ENCODE assay signal across 12 cellular contexts in genomic region chr20:12925863-12926547, GRCh38.
DNase-seq lines count a peak whose midpoint lies in the region; ATAC-seq and TF ChIP-seq lines count a peak whose summit lies in the region.
"Had no signal": no experiment of that assay in that cellular context is flagged by ENCODE, and none has a peak within 500 bp of the region (broad histone marks: within the 10 kb centered on the region; RNA-seq: fewer than 3 reads in every experiment).

No MANE protein-coding gene starts in this region.

- H3K9me3 ChIP-seq in OCI-LY3 (ENCODE audit: insufficient read depth, low read length) (no peaks in the 10 kb centered on the region), mesenchymal stem cell (ENCODE audit: control insufficient read depth, low read length) (no peaks in the 10 kb centered on the region), neuronal stem cell (replicated peaks in 1 of 2; ENCODE audit: control insufficient read depth in 2 of 2, insufficient read depth in 1 of 2, low read depth in 1 of 2, low read length in 2 of 2) (no peaks in the 10 kb centered on the region), sigmoid colon (no peaks in the 10 kb centered on the region), Karpas-422 (ENCODE audit: low read length) (no peaks in the 10 kb centered on the region)
- H3K9me3 ChIP-seq: MG63 had no signal

- H2AK5ac ChIP-seq in mesenchymal stem cell (ENCODE audit: low read length, severe bottlenecking), result no peak overlapping the region
- H2AK5ac ChIP-seq in neuronal stem cell (ENCODE audit: low read depth, low read length), result no peak overlapping the region

- H2BK120ac ChIP-seq in mesenchymal stem cell (ENCODE audit: low read depth, low read length) (no peak overlapping the region), neuronal stem cell (ENCODE audit: low read depth, low read length) (no peak overlapping the region)

- H3K4ac ChIP-seq in mesenchymal stem cell (ENCODE audit: low read depth in 1 of 2, low read length in 2 of 2), result peak overlapping the region in 1 of 2 experiments; percentile 19
- H3K4ac ChIP-seq in neuronal stem cell (ENCODE audit: low read length), result no peak overlapping the region

- H3K4me3 Mint-ChIP-seq in GM23338, result no peak overlapping the region
- H3K4me3 Mint-ChIP-seq: CD4-positive, CD25-positive, alpha-beta regulatory T cell had no signal

- peaks cover 1% of the 10 kb centered on the region for H3K27me3 Mint-ChIP-seq in GM23338 (ENCODE audit: insufficient read depth, low read depth, poor library complexity)
- H3K27me3 Mint-ChIP-seq: CD4-positive, CD25-positive, alpha-beta regulatory T cell had no signal

- H3K27ac Mint-ChIP-seq in GM23338, result no peak overlapping the region
- H3K27ac Mint-ChIP-seq: CD4-positive, CD25-positive, alpha-beta regulatory T cell had no signal

- H3K14ac ChIP-seq in mesenchymal stem cell (ENCODE audit: low read length in 2 of 2) (no peak overlapping the region), neuronal stem cell (ENCODE audit: low read length) (no peak overlapping the region)

- H3K9ac ChIP-seq in OCI-LY3 (ENCODE audit: low read length) (no peak overlapping the region), mesenchymal stem cell (ENCODE audit: low read length) (peak overlapping the region; percentile 4), neuronal stem cell (ENCODE audit: low read depth, low read length, poor library complexity) (no peak overlapping the region), Karpas-422 (ENCODE audit: low read length) (no peak overlapping the region)

- H3F3A ChIP-seq in GM23338 (replicated peaks; ENCODE audit: low read depth), result no peaks in the 10 kb centered on the region

- no peak for TF ChIP-seq EP300 in sigmoid colon (IDR thresholded peaks at IDR 0.05)

- 46% methylated on average over 7 of the region's 8 CpGs for WGBS in mesenchymal stem cell
- WGBS in neuronal stem cell (ENCODE audit: extremely low coverage in 2 of 2, insufficient read length in 2 of 2, insufficient replicate concordance in 1 of 2), 2 donors, result no CpG with 5 or more reads among the region's 8 CpGs
- 48 to 69% methylated on average over 8 of the region's 8 CpGs for WGBS in sigmoid colon, 2 donors

- H3K4me3 ChIP-seq in GM23338 (no peak overlapping the region), OCI-LY3 (ENCODE audit: low read length) (no peak overlapping the region), mesenchymal stem cell (ENCODE audit: insufficient read depth in 1 of 2, low read depth in 1 of 2, low read length in 2 of 2) (no peak overlapping the region), neuronal stem cell (ENCODE audit: low read length in 2 of 2) (no peak overlapping the region), sigmoid colon (no peak overlapping the region), Karpas-422 (ENCODE audit: low read length) (no peak overlapping the region)
- H3K4me3 ChIP-seq: HAP-1, MG63 had no signal

- H4K20me1 ChIP-seq in GM23338 (replicated peaks; ENCODE audit: insufficient read depth), result no peaks in the 10 kb centered on the region
- H4K20me1 ChIP-seq in OCI-LY3 (ENCODE audit: insufficient read depth, low read length), result no peaks in the 10 kb centered on the region
- no peaks in the 10 kb centered on the region for H4K20me1 ChIP-seq in Karpas-422 (ENCODE audit: insufficient read depth, low read depth, low read length)

- H4K91ac ChIP-seq in mesenchymal stem cell (ENCODE audit: low read length) (peak overlapping the region; percentile 34), neuronal stem cell (ENCODE audit: low read depth, low read length, poor library complexity) (no peak overlapping the region)

- TF ChIP-seq POLR2A in sigmoid colon (IDR thresholded peaks at IDR 0.05), result no peak

- H3K4me1 ChIP-seq in GM23338 (ENCODE audit: insufficient read depth) (peaks cover 25% of the 10 kb centered on the region), OCI-LY3 (ENCODE audit: low read length) (peaks cover 6% of the 10 kb centered on the region), mesenchymal stem cell (ENCODE audit: control insufficient read depth, insufficient read depth, low read depth, low read length) (peaks cover 15% of the 10 kb centered on the region), neuronal stem cell (ENCODE audit: control insufficient read depth in 2 of 2, insufficient read depth in 1 of 2, low read depth in 1 of 2, low read length in 2 of 2) (peaks cover 2 to 3% of the 10 kb centered on the region in 2 donors), sigmoid colon (peaks cover 0 to 6% (median 1%) of the 10 kb centered on the region in 4 donors), Karpas-422 (ENCODE audit: low read length) (no peaks in the 10 kb centered on the region)

- TF ChIP-seq CTCF in GM23338 (conservative IDR thresholded peaks at IDR 0.05; ENCODE audit: low read depth in 2 of 2), result no peak
- no peak for TF ChIP-seq CTCF in OCI-LY3 (IDR thresholded peaks at IDR 0.05; ENCODE audit: low read depth, low read length)
- TF ChIP-seq CTCF in sigmoid colon (IDR thresholded peaks at IDR 0.05), result no peak

- H2AFZ ChIP-seq in GM23338 (peak overlapping the region; percentile 45; the same call in 1 of the 2 replicates), OCI-LY3 (ENCODE audit: low read depth, low read length) (no peak overlapping the region), mesenchymal stem cell (ENCODE audit: low read depth, low read length) (no peak overlapping the region), neuronal stem cell (ENCODE audit: low read length) (peak overlapping the region; percentile 87), Karpas-422 (ENCODE audit: low read length) (no peak overlapping the region)

- peaks cover 22% of the 10 kb centered on the region for H3K9me3 Mint-ChIP-seq in GM23338

- ATAC-seq in GM23338 (peak; percentile 34; the same call in 2 of the 3 replicates), HG03378 (IDR thresholded peaks at IDR 0.05; ENCODE audit: unreplicated experiment) (no peak)

- no peaks in the 10 kb centered on the region for H3K36me3 ChIP-seq in GM23338 (ENCODE audit: insufficient read depth)
- no peaks in the 10 kb centered on the region for H3K36me3 ChIP-seq in OCI-LY3 (replicated peaks; ENCODE audit: low read depth, low read length)
- H3K36me3 ChIP-seq in mesenchymal stem cell (ENCODE audit: control insufficient read depth in 1 of 2, insufficient read depth in 2 of 2, low read depth in 1 of 2, low read length in 2 of 2), result no peaks in the 10 kb centered on the region
- H3K36me3 ChIP-seq in neuronal stem cell (replicated peaks in 1 of 2; ENCODE audit: control insufficient read depth in 2 of 2, insufficient read depth in 2 of 2, low read length in 2 of 2), result no peaks in the 10 kb centered on the region
- no peaks in the 10 kb centered on the region for H3K36me3 ChIP-seq in sigmoid colon
- H3K36me3 ChIP-seq in Karpas-422 (ENCODE audit: insufficient read depth, low read length), result no peaks in the 10 kb centered on the region
- H3K36me3 ChIP-seq: HAP-1, MG63 had no signal

- no peak for DNase-seq in GM23338 (ENCODE audit: low spot score)
- no peak for DNase-seq in mesenchymal stem cell
- DNase-seq in neuronal stem cell (ENCODE audit: low spot score), result no peak
- no peak for DNase-seq in sigmoid colon
- DNase-seq in NCI-H82 treated with DMSO at 0.1 percent for 48 hours (lab: John Stamatoyannopoulos, UW; ENCODE audit: unreplicated experiment), result no peak
- DNase-seq in Karpas-422, result no peak
- DNase-seq: Right ventricle myocardium superior had no signal

- H2BK12ac ChIP-seq in mesenchymal stem cell (ENCODE audit: low read length in 2 of 2) (peak overlapping the region in 1 of 2 experiments; percentile 68), neuronal stem cell (ENCODE audit: low read length) (no peak overlapping the region)

- no peaks in the 10 kb centered on the region for H3K27me3 ChIP-seq in GM23338 (ENCODE audit: insufficient read depth)
- H3K27me3 ChIP-seq in OCI-LY3 (ENCODE audit: low read depth, low read length), result peaks cover 58% of the 10 kb centered on the region
- no peaks in the 10 kb centered on the region for H3K27me3 ChIP-seq in mesenchymal stem cell (ENCODE audit: control insufficient read depth in 1 of 2, insufficient read depth in 1 of 2, low read length in 2 of 2)
- H3K27me3 ChIP-seq in neuronal stem cell (ENCODE audit: control insufficient read depth in 3 of 3, insufficient read depth in 3 of 3, low read depth in 1 of 3, low read length in 3 of 3), result no peaks in the 10 kb centered on the region
- H3K27me3 ChIP-seq in sigmoid colon, result peaks cover 0 to 2% (median 0%) of the 10 kb centered on the region in 3 donors
- H3K27me3 ChIP-seq in Karpas-422 (ENCODE audit: low read length), result no peaks in the 10 kb centered on the region
- H3K27me3 ChIP-seq: MG63 had no signal

- no peaks in the 10 kb centered on the region for H3K9me2 ChIP-seq in GM23338 (ENCODE audit: insufficient read depth)
- H3K9me2 ChIP-seq in Karpas-422 (replicated peaks; ENCODE audit: insufficient read depth, low read length), result no peaks in the 10 kb centered on the region

- H2BK5ac ChIP-seq in mesenchymal stem cell (ENCODE audit: low read depth, low read length, poor library complexity, severe bottlenecking), result no peak overlapping the region
- H2BK5ac ChIP-seq in neuronal stem cell (ENCODE audit: low read length), result no peak overlapping the region

- H3K23ac ChIP-seq in mesenchymal stem cell (ENCODE audit: low read length in 2 of 2), result no peak overlapping the region
- H3K23ac ChIP-seq in neuronal stem cell (ENCODE audit: low read depth, low read length, poor library complexity), result no peak overlapping the region

- H3K36me3 Mint-ChIP-seq in GM23338 (ENCODE audit: low read depth), result peaks cover 24% of the 10 kb centered on the region
- H3K36me3 Mint-ChIP-seq: CD4-positive, CD25-positive, alpha-beta regulatory T cell had no signal

- H3K79me1 ChIP-seq in mesenchymal stem cell (replicated peaks; ENCODE audit: low read length, poor library complexity, severe bottlenecking) (no peaks in the 10 kb centered on the region), neuronal stem cell (ENCODE audit: low read depth, low read length) (no peaks in the 10 kb centered on the region)

- peak overlapping the region in 1 of 2 experiments; percentile 82 for H3K18ac ChIP-seq in mesenchymal stem cell (ENCODE audit: low read depth in 1 of 2, low read length in 2 of 2)
- no peak overlapping the region for H3K18ac ChIP-seq in neuronal stem cell (ENCODE audit: low read length)

- H3K27ac ChIP-seq in GM23338 (ENCODE audit: low read depth) (no peak overlapping the region), OCI-LY3 (ENCODE audit: low read length) (no peak overlapping the region), mesenchymal stem cell (ENCODE audit: low read length, poor library complexity, severe bottlenecking) (no peak overlapping the region), neuronal stem cell (replicated peaks; ENCODE audit: low read length) (no peak overlapping the region), sigmoid colon (no peak overlapping the region), Karpas-422 (ENCODE audit: low read length) (no peak overlapping the region)

- H3K4me1 Mint-ChIP-seq in GM23338, result peaks cover 33% of the 10 kb centered on the region
- H3K4me1 Mint-ChIP-seq: CD4-positive, CD25-positive, alpha-beta regulatory T cell had no signal

- H3K4me2 ChIP-seq in GM23338 (no peak overlapping the region), OCI-LY3 (ENCODE audit: low read length) (0 out of 2 replicates have a peak overlapping the region, but pooled peaks have one; percentile 61), mesenchymal stem cell (ENCODE audit: low read length, poor library complexity, severe bottlenecking) (no peak overlapping the region), neuronal stem cell (ENCODE audit: insufficient read depth, low read length, poor library complexity, severe bottlenecking) (no peak overlapping the region), Karpas-422 (ENCODE audit: low read depth, low read length, poor library complexity, severe bottlenecking) (no peak overlapping the region)

- H3K79me2 ChIP-seq in GM23338 (replicated peaks; ENCODE audit: insufficient read depth) (no peaks in the 10 kb centered on the region), OCI-LY3 (ENCODE audit: low read length) (no peaks in the 10 kb centered on the region), Karpas-422 (ENCODE audit: low read length) (no peaks in the 10 kb centered on the region)

- peak overlapping the region; percentile 26 for H2BK15ac ChIP-seq in mesenchymal stem cell (ENCODE audit: low read depth, poor library complexity, severe bottlenecking)
- no peak overlapping the region for H2BK15ac ChIP-seq in neuronal stem cell (ENCODE audit: low read length)

- H4K8ac ChIP-seq in mesenchymal stem cell (ENCODE audit: low read length) (no peak overlapping the region), neuronal stem cell (ENCODE audit: low read depth, low read length) (no peak overlapping the region)

- intact Hi-C loops in sigmoid colon (cut with DNase I), result loop anchor here (2.0 kb wide), 1 partner anchor 181 kb away; no protein-coding TSS in a partner anchor

Comparison
In these comparisons a context has a peak if more than half of its experiments do, and no peak if none do; other contexts are left out.
1. H2AFZ ChIP-seq: peak in GM23338 (single experiment) and neuronal stem cell (single experiment); none in OCI-LY3 (single experiment), mesenchymal stem cell (single experiment) and Karpas-422 (single experiment).